In the genomic region with DNA sequence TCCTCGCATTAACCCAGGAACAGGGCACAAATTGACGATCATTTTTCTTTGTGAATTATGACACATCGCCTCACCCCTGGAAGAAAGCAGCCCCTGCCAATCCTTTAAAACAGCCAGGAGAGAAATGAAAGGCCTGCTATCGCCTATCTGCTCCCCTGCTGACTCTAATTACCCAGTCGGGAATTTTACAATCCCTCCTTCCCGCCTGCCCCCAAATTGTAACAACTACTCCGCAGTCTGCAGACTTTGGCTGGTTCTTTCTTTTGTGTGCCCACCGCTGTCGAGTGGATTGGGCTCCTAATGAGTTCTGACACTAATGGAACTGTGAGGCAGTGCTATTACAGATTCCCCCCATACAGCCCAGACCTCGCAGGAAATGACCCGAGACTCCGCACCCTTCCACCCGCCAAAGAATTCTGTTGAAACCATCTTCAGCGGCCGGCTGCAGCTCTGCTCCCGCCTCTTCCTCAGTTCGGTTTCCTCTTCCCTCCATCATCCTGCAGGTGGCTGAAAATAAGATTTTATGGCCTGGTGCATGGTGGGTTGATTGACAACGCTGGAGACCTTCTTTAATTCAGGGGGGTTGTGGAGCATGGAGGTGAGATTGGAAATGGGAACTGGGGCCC, we compare ENCODE assay signal across 1 cellular context.
TF ChIP-seq lines count a peak whose summit lies in the region.

No MANE protein-coding gene starts in this region.

TF ChIP-seq in HEK293, 187 proteins besides CTCF, POLR2A, EP300 and RAD21 (continued from another document):
- TF ChIP-seq, protein P1, sequence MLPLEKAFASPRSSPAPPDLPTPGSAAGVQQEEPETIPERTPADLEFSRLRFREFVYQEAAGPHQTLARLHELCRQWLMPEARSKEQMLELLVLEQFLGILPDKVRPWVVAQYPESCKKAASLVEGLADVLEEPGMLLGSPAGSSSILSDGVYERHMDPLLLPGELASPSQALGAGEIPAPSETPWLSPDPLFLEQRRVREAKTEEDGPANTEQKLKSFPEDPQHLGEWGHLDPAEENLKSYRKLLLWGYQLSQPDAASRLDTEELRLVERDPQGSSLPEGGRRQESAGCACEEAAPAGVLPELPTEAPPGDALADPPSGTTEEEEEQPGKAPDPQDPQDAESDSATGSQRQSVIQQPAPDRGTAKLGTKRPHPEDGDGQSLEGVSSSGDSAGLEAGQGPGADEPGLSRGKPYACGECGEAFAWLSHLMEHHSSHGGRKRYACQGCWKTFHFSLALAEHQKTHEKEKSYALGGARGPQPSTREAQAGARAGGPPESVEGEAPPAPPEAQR (tag by site-specific recombination; IDR thresholded peaks at IDR 0.05), result no peak
- TF ChIP-seq ZXDB (tag by site-specific recombination; IDR thresholded peaks at IDR 0.05), result peak; percentile 68
- TF ChIP-seq OSR2 (tag by site-specific recombination; IDR thresholded peaks at IDR 0.05), result no peak
- 0 out of 2 replicates have a peak, but pooled peaks have one; percentile 13 for TF ChIP-seq ZBTB17 (tag by site-specific recombination; IDR thresholded peaks at IDR 0.05)
- TF ChIP-seq YY2 (tag by site-specific recombination; IDR thresholded peaks at IDR 0.05), result no peak
- no peak for TF ChIP-seq REPIN1 (tag by site-specific recombination; IDR thresholded peaks at IDR 0.05; ENCODE audit: low read depth)
- TF ChIP-seq ZNF843 (tag by site-specific recombination; IDR thresholded peaks at IDR 0.05), result peak; percentile 75
- TF ChIP-seq ZNF121 (tag by site-specific recombination; IDR thresholded peaks at IDR 0.05), result no peak
- TF ChIP-seq WT1 (tag by site-specific recombination; IDR thresholded peaks at IDR 0.05), result 0 out of 2 replicates have a peak, but pooled peaks have one; percentile 12
- TF ChIP-seq, protein P2, sequence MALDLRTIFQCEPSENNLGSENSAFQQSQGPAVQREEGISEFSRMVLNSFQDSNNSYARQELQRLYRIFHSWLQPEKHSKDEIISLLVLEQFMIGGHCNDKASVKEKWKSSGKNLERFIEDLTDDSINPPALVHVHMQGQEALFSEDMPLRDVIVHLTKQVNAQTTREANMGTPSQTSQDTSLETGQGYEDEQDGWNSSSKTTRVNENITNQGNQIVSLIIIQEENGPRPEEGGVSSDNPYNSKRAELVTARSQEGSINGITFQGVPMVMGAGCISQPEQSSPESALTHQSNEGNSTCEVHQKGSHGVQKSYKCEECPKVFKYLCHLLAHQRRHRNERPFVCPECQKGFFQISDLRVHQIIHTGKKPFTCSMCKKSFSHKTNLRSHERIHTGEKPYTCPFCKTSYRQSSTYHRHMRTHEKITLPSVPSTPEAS (tag by site-specific recombination; IDR thresholded peaks at IDR 0.05), result no peak
- TF ChIP-seq ZFP41 (tag by site-specific recombination; IDR thresholded peaks at IDR 0.05; ENCODE audit: borderline replicate concordance), result no peak
- TF ChIP-seq TRIM28 (IDR thresholded peaks at IDR 0.05; ENCODE audit: borderline replicate concordance, low read length), result no peak
- TF ChIP-seq ZNF670 (tag by site-specific recombination; IDR thresholded peaks at IDR 0.05; ENCODE audit: low read depth), result no peak
